ENCODE assay signal across 22 cellular contexts in the genomic region with DNA sequence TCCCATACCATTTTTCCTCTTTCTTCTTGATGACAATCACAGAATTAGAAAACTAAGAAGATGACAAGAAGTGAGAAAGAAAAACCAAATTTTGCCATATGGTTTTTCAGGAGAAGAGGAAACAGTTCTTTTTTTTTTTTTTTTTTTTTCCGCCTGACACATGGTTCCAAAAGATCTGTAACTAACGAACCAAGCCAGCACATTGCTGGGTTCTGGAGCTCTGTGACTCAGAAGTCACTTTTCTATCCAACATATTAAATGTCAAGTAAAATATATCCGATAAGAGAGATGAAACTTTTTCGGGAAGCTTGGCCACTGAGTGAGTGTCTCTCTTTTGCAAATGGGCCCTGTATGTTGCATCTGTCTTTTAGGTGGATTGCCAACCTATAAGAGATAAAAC. TPM values are rescaled to one million over a fixed set of nuclear protein-coding genes. Genes with fewer than 3 reads are reported as not detected.
DNase-seq lines count a peak whose midpoint lies in the region; TF ChIP-seq lines count a peak whose summit lies in the region.
"Had no signal": no experiment of that assay in that cellular context is flagged by ENCODE, and none has a peak within 500 bp of the region (broad histone marks: within the 10 kb centered on the region; RNA-seq: fewer than 3 reads in every experiment).

No MANE protein-coding gene starts in this region.

- peaks cover 2% of the 10 kb centered on the region for H3K36me3 Mint-ChIP-seq in neural progenitor cell
- H3K36me3 Mint-ChIP-seq in type B pancreatic cell: peaks cover 8% of the 10 kb centered on the region
- H3K36me3 Mint-ChIP-seq: activated CD4-positive, alpha-beta memory T cell treated with anti-CD3 and anti-CD28 coated beads for 36 hours had no signal

- H3F3A ChIP-seq in neural progenitor cell (ENCODE audit: low read depth): peaks cover 36% of the 10 kb centered on the region

- H3K27ac Mint-ChIP-seq in neural progenitor cell (peak overlapping the region; percentile 95), type B pancreatic cell (peak overlapping the region; percentile 54)
- H3K27ac Mint-ChIP-seq: activated CD4-positive, alpha-beta memory T cell treated with anti-CD3 and anti-CD28 coated beads for 36 hours; IgD-negative memory B cell had no signal

- H3K4me3 Mint-ChIP-seq in neural progenitor cell (no peak overlapping the region), type B pancreatic cell (peak overlapping the region; percentile 65)
- H3K4me3 Mint-ChIP-seq: activated CD4-positive, alpha-beta memory T cell treated with anti-CD3 and anti-CD28 coated beads for 36 hours; IgD-negative memory B cell had no signal

- H2AFZ ChIP-seq in neural progenitor cell (replicated peaks): no peak overlapping the region

- TF ChIP-seq CTCF in esophagus squamous epithelium (IDR thresholded peaks at IDR 0.05): no peak
- no peak for TF ChIP-seq CTCF in neural progenitor cell (IDR thresholded peaks at IDR 0.05)
- TF ChIP-seq CTCF in type B pancreatic cell (conservative IDR thresholded peaks at IDR 0.05): no peak
- no peak for TF ChIP-seq CTCF in GM20000 (IDR thresholded peaks at IDR 0.05; ENCODE audit: extremely low read depth, missing control alignments)

- H3K4me2 ChIP-seq in neural progenitor cell: peak overlapping the region; percentile 33

- no peak overlapping the region for H3K4me3 ChIP-seq in esophagus squamous epithelium
- no peak overlapping the region for H3K4me3 ChIP-seq in neural progenitor cell

- H3K4me1 Mint-ChIP-seq in neural progenitor cell (peaks cover 84% of the 10 kb centered on the region), type B pancreatic cell (ENCODE audit: unreplicated experiment) (peaks cover 79% of the 10 kb centered on the region)

- 60 to 71% methylated on average over 4 of the region's 4 CpGs for WGBS in esophagus squamous epithelium, 2 donors

- intact Hi-C loops in esophagus squamous epithelium (cut with DNase I): no loop called here

- H3K36me3 ChIP-seq in esophagus squamous epithelium (no peaks in the 10 kb centered on the region), neural progenitor cell (no peaks in the 10 kb centered on the region)
- H3K36me3 ChIP-seq: WERI-Rb-1 had no signal

- H3K9me3 Mint-ChIP-seq in neural progenitor cell (peaks cover 4% of the 10 kb centered on the region), type B pancreatic cell (no peaks in the 10 kb centered on the region)
- H3K9me3 Mint-ChIP-seq: activated CD4-positive, alpha-beta memory T cell treated with anti-CD3 and anti-CD28 coated beads for 36 hours; IgD-negative memory B cell had no signal

- no peak for DNase-seq in caudate nucleus (lab: John Stamatoyannopoulos, UW)
- DNase-seq in esophagus squamous epithelium (lab: John Stamatoyannopoulos, UW): no peak
- DNase-seq in neural progenitor cell (ENCODE audit: low spot score): no peak
- DNase-seq in type B pancreatic cell (ENCODE audit: extremely low spot score, unreplicated experiment): no peak
- DNase-seq in GM20000 (ENCODE audit: low spot score): no peak
- DNase-seq in activated CD4-positive, alpha-beta T cell treated with anti-CD3 and anti-CD28 coated beads, Interleukin-2, amount 50 U/mL, for 4 hours: no peak
- DNase-seq in nucleus accumbens (lab: John Stamatoyannopoulos, UW): no peak
- DNase-seq: activated CD4-positive, alpha-beta memory T cell treated with anti-CD3 and anti-CD28 coated beads for 36 hours; activated gamma-delta T cell; activated T-cell treated with anti-CD3 and anti-CD28 coated beads for 4 hours; central memory CD4-positive, alpha-beta T cell; DMS79 treated with DMSO at 0.1 percent for 48 hours; effector CD8-positive, alpha-beta T cell; NCI-H1417 treated with DMSO at 0.1 percent for 48 hours; NCI-H82; right cardiac atrium; SIG-M5; substantia nigra; WERI-Rb-1 had no signal

- peaks cover 0 to 37% (median 0%) of the 10 kb centered on the region in 3 donors for H3K4me1 ChIP-seq in esophagus squamous epithelium
- H3K4me1 ChIP-seq in neural progenitor cell: peaks cover 65% of the 10 kb centered on the region

- peaks cover 19% of the 10 kb centered on the region for H3K27me3 Mint-ChIP-seq in neural progenitor cell (ENCODE audit: insufficient read depth, low read depth)
- peaks cover 14% of the 10 kb centered on the region for H3K27me3 Mint-ChIP-seq in type B pancreatic cell

- no peaks in the 10 kb centered on the region for H3K79me2 ChIP-seq in neural progenitor cell (ENCODE audit: low read depth)

- no peak overlapping the region for H3K9ac ChIP-seq in neural progenitor cell

- H3K27me3 ChIP-seq in esophagus squamous epithelium (peaks cover 0 to 28% (median 1%) of the 10 kb centered on the region in 4 donors), neural progenitor cell (peaks cover 18% of the 10 kb centered on the region)

- H3K9me3 ChIP-seq in esophagus squamous epithelium (no peaks in the 10 kb centered on the region), neural progenitor cell (ENCODE audit: low read depth) (no peaks in the 10 kb centered on the region)

- no peak for TF ChIP-seq POLR2A in esophagus squamous epithelium (IDR thresholded peaks at IDR 0.05)

- H4K20me1 ChIP-seq in neural progenitor cell (ENCODE audit: low read depth): no peaks in the 10 kb centered on the region

- peak overlapping the region; percentile 76 for H3K27ac ChIP-seq in caudate nucleus (ENCODE audit: low read depth, low read length)
- H3K27ac ChIP-seq in esophagus squamous epithelium: peak overlapping the region in 3 of 4 donors; percentile 32 to 63 (median 57)
- peak overlapping the region; percentile 34 for H3K27ac ChIP-seq in neural progenitor cell
- H3K27ac ChIP-seq: WERI-Rb-1 had no signal

RNA-seq across cellular contexts. Expression of a gene that starts 4.7 kb away (rescaled TPM):
- total RNA-seq in esophagus squamous epithelium (1 to 10 TPM in 1 of 4 donors, under 1 TPM in 2, not detected in 1; 0.57 to 4.0 (median 0.83) TPM), neural progenitor cell (ENCODE audit: low replicate concordance) (3.2 and 4.5 TPM in 2 replicates), type B pancreatic cell (ENCODE audit: low replicate concordance) (2.0 and 10.0 TPM in 2 replicates)
- total RNA-seq: activated CD4-positive, alpha-beta memory T cell treated with anti-CD3 and anti-CD28 coated beads for 36 hours; M059J; T-helper 2 cell treated with Interferon-gamma antibody and Interleukin-4, amounts not matched to agents 100 ng/mL and 5 ng/mL, for 36 hours had no signal
